In the genomic region with DNA sequence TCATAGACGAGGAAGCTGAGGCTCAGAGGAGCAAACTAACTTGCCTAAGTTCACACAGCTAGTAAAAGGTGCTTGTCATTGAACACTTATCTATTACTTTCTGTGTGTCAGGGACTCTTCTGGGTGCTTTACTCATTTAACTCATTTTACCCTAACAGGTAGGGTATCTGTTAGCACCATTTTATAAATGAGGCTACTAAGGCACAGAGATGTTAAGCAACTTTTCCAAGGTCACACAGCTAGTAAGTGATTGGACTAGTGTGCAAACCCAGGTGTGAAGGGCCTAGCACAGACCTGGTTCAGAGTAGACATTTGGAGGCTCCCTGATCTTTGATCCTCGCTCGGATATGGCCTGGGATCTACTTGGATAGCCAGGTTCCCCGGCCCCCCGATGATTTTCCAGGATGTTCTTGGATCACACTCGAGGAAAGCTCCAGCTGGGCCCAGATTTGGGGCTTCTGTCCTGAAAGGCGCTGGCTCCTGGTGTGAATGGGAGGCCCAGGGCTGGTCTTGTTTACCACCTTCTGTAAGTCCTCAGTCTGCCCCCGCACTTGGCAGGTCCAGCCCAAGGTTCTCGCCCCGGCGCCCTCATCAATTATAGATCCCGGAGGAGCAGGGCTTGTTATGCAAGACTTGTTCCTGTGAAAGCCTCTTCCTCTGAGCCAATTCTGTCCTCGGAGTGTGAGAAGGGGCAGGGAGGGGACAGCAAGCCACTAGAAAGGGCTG, we compare ENCODE assay signal across 15 cellular contexts. TPM values are rescaled to one million over a fixed set of nuclear protein-coding genes. Genes with fewer than 3 reads are reported as not detected.
DNase-seq lines count a peak whose midpoint lies in the region; ATAC-seq and TF ChIP-seq lines count a peak whose summit lies in the region.
"Had no signal": no experiment of that assay in that cellular context is flagged by ENCODE, and none has a peak within 500 bp of the region (broad histone marks: within the 10 kb centered on the region; RNA-seq: fewer than 3 reads in every experiment).

No MANE protein-coding gene starts in this region.

- DNase-seq in RWPE1 (ENCODE audit: low spot score) (no peak), fibroblast of mammary gland (ENCODE audit: low read depth) (peak; percentile 81), midbrain (lab: John Stamatoyannopoulos, UW) (peak; percentile 53), KBM-7 (no peak), NCI-H1048 (lab: John Stamatoyannopoulos, UW) (no peak)
- no peak for DNase-seq in activated CD8-positive, alpha-beta memory T cell treated with anti-CD3 and anti-CD28 coated beads for 24 hours
- DNase-seq: activated CD4-positive, CD25-positive, alpha-beta regulatory T cell treated with anti-CD3 and anti-CD28 coated beads, Interleukin-2, amount 50 U/mL, for 72 hours; HCEC 1CT; Karpas-422; NCI-H146; NCI-H524 treated with DMSO at 0.1 percent for 48 hours; T-cell had no signal

- no peak for ATAC-seq in GM21786 (IDR thresholded peaks at IDR 0.05; ENCODE audit: unreplicated experiment)
- ATAC-seq: stimulated activated memory B cell treated with anti-CD40 and anti-IgM and Interleukin-4, amounts not matched to agents 10 μg/mL and 1 μg/mL and 100 μg/mL, for 72 hours; T-cell had no signal

- CTCF ChIA-PET in RWPE1 (lab: Yijun Ruan, JAX): interaction anchor here (0.6 to 0.7 kb wide), 2 partner anchors 27 to 233 kb away, joined by 3 to 4 read pairs; no protein-coding TSS in a partner anchor

- no peak overlapping the region for H3K4me3 ChIP-seq in fibroblast of mammary gland (ENCODE audit: control insufficient read depth, low read depth, low read length)

- in situ Hi-C loops in KBM-7 (cut with MboI; ENCODE audit: low pct_unique_long_range_greater_than_20kb, low sequenced_read_pairs): no loop called here

- H3K27ac ChIP-seq in RWPE1: peak overlapping the region; percentile 15
- H3K27ac ChIP-seq in temporal lobe (ENCODE audit: low read depth, low read length): peak overlapping the region; percentile 21

- TF ChIP-seq CTCF in RWPE1 (conservative IDR thresholded peaks at IDR 0.05; ENCODE audit: low read depth): no peak
- no peak for TF ChIP-seq CTCF in fibroblast of mammary gland (conservative IDR thresholded peaks at IDR 0.05; ENCODE audit: control insufficient read depth, insufficient read depth, low read depth, low read length)

- POLR2A ChIA-PET in RWPE1 (lab: Yijun Ruan, JAX; ENCODE audit: low non-redundant PET): interaction anchor here (0.6 kb wide), 1 partner anchor 31 kb away, joined by 4 read pairs; no protein-coding TSS in a partner anchor

RNA-seq across cellular contexts. Expression of a gene that starts 37.5 kb away (rescaled TPM):
- 18.2 TPM for total RNA-seq in temporal lobe

Comparison
In these comparisons a context has a peak if more than half of its experiments do, and no peak if none do; other contexts are left out.
1. DNase-seq: peak in fibroblast of mammary gland (single experiment) and midbrain (single experiment); none in RWPE1 (single experiment), KBM-7 (single experiment), NCI-H1048 (single experiment) and activated CD8-positive, alpha-beta memory T cell treated with anti-CD3 and anti-CD28 coated beads for 24 hours (single experiment).